In the genomic region with DNA sequence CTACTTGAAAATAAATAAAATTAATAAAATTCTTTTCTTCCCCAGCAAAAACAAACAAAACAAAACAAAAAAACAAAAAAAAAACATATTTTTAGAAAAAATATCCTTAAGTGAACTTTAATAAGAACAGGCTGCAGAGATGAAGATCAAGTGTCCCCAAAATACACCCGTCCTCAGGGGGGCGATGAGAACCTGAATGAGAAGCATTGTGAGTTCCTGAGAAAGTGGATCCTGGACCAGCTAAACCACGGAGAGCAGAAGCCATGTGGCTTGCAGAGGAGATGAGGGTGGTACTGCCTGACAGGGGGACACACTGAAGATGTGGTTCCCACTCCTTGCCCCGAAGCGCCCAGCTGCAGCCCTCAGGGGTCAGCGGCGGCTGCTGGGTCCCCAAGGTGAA, we compare ENCODE assay signal across 9 cellular contexts.
DNase-seq lines count a peak whose midpoint lies in the region; ATAC-seq and TF ChIP-seq lines count a peak whose summit lies in the region.
"Had no signal": no experiment of that assay in that cellular context is flagged by ENCODE, and none has a peak within 500 bp of the region (broad histone marks: within the 10 kb centered on the region; RNA-seq: fewer than 3 reads in every experiment).

No MANE protein-coding gene starts in this region.

- peaks cover 3% of the 10 kb centered on the region for H3K36me3 Mint-ChIP-seq in type B pancreatic cell

- H3K27me3 ChIP-seq in heart right ventricle = no peaks in the 10 kb centered on the region
- H3K27me3 ChIP-seq in transverse colon = no peaks in the 10 kb centered on the region
- H3K27me3 ChIP-seq: SJSA1 had no signal

- peak overlapping the region in 6 of 10 donors; percentile 7 to 70 (median 50) for H3K27ac ChIP-seq in heart right ventricle
- no peak overlapping the region for H3K27ac ChIP-seq in transverse colon
- H3K27ac ChIP-seq: SJSA1 had no signal

- no peak for TF ChIP-seq POLR2A in transverse colon (IDR thresholded peaks at IDR 0.05)

- WGBS in heart right ventricle, 2 donors = 56 to 57% methylated on average over 7 of the region's 7 CpGs
- 70 to 76% methylated on average over 2 to 7 of the region's 7 CpGs for WGBS in transverse colon (ENCODE audit: low coverage in 1 of 2), 2 donors

- DNase-seq in heart right ventricle = no peak
- DNase-seq in cardiac septum (ENCODE audit: low spot score) = no peak
- DNase-seq in NCI-H1694 treated with DMSO at 0.1 percent for 48 hours (lab: John Stamatoyannopoulos, UW) = peak; percentile 51
- DNase-seq in effector CD4-positive, alpha-beta T cell = peak; percentile 36
- no peak for DNase-seq in type B pancreatic cell (ENCODE audit: extremely low spot score, unreplicated experiment)
- DNase-seq in NCI-H446 treated with DMSO at 0.1 percent for 48 hours (lab: John Stamatoyannopoulos, UW) = no peak
- no peak for DNase-seq in transverse colon

- H3K4me3 Mint-ChIP-seq in type B pancreatic cell = no peak overlapping the region

- intact Hi-C loops in heart right ventricle (cut with DNase I) = loop anchor here in 3 of 10 donors (5.0 to 10.0 kb wide), 2 partner anchors 33 to 85 kb away; partner anchors contain the start of gene ITPKB (in 2 of the 3)
- intact Hi-C loops in cardiac septum (cut with DNase I) = no loop called here
- intact Hi-C loops in transverse colon (cut with DNase I; ENCODE audit: low total_unique reads) = loop anchor here (5.0 kb wide), 1 partner anchor 173 kb away; no protein-coding TSS in a partner anchor

- peak in 5 of 8 donors; percentile 13 to 39 (median 25) for ATAC-seq in heart right ventricle
- ATAC-seq in GM19467 (IDR thresholded peaks at IDR 0.05; ENCODE audit: unreplicated experiment) = no peak

- H3K4me1 Mint-ChIP-seq in type B pancreatic cell (ENCODE audit: unreplicated experiment) = peaks cover 29% of the 10 kb centered on the region

- no peaks in the 10 kb centered on the region for H3K9me3 Mint-ChIP-seq in type B pancreatic cell

- no peaks in the 10 kb centered on the region for H3K27me3 Mint-ChIP-seq in type B pancreatic cell

- in situ Hi-C loops in transverse colon (cut with MboI; ENCODE audit: low pct_ligation_motif_present in 1 of 4, low pct_unique_long_range_greater_than_20kb in 1 of 4, low sequenced_read_pairs in 3 of 4) = loop anchor here in 1 of 4 donors (25.0 kb wide), 1 partner anchor 788 kb away; no protein-coding TSS in a partner anchor

- H3K27ac Mint-ChIP-seq in type B pancreatic cell = no peak overlapping the region

- peak overlapping the region in 1 of 10 donors; percentile 5 for H3K4me3 ChIP-seq in heart right ventricle
- no peak overlapping the region for H3K4me3 ChIP-seq in transverse colon
- H3K4me3 ChIP-seq: SJSA1 had no signal

- H3K4me1 ChIP-seq in heart right ventricle (peaks cover 12 to 47% (median 31%) of the 10 kb centered on the region in 9 donors), transverse colon (peaks cover 28 to 30% (median 30%) of the 10 kb centered on the region in 4 donors)

- H3K9me3 ChIP-seq in heart right ventricle = no peaks in the 10 kb centered on the region
- H3K9me3 ChIP-seq in transverse colon = no peaks in the 10 kb centered on the region
- H3K9me3 ChIP-seq: SJSA1 had no signal

- no peak for TF ChIP-seq EP300 in transverse colon (IDR thresholded peaks at IDR 0.05; ENCODE audit: low read depth)

- H3K36me3 ChIP-seq in heart right ventricle = peaks cover 0 to 41% (median 21%) of the 10 kb centered on the region in 9 donors
- peaks cover 0 to 17% (median 0%) of the 10 kb centered on the region in 4 donors for H3K36me3 ChIP-seq in transverse colon

- TF ChIP-seq CTCF in heart right ventricle (IDR thresholded peaks at IDR 0.05) (peak in 6 of 9 donors; percentile 11 to 49 (median 38)), type B pancreatic cell (conservative IDR thresholded peaks at IDR 0.05) (peak; percentile 28), transverse colon (IDR thresholded peaks at IDR 0.05) (no peak)

Comparison
In these comparisons a context has a peak if more than half of its experiments do, and no peak if none do; other contexts are left out.
1. DNase-seq: peak in NCI-H1694 treated with DMSO at 0.1 percent for 48 hours (single experiment) and effector CD4-positive, alpha-beta T cell (single experiment); none in heart right ventricle (0 of 2), cardiac septum (single experiment), type B pancreatic cell (single experiment), NCI-H446 treated with DMSO at 0.1 percent for 48 hours (single experiment) and transverse colon (single experiment).
2. H3K27ac ChIP-seq: peak in heart right ventricle (6 of 10); none in transverse colon (0 of 4).
3. CTCF ChIP-seq: peak in heart right ventricle (6 of 9) and type B pancreatic cell (single experiment); none in transverse colon (0 of 5).